Comparison of ENCODE assay signal across 7 cellular contexts in the genomic region with DNA sequence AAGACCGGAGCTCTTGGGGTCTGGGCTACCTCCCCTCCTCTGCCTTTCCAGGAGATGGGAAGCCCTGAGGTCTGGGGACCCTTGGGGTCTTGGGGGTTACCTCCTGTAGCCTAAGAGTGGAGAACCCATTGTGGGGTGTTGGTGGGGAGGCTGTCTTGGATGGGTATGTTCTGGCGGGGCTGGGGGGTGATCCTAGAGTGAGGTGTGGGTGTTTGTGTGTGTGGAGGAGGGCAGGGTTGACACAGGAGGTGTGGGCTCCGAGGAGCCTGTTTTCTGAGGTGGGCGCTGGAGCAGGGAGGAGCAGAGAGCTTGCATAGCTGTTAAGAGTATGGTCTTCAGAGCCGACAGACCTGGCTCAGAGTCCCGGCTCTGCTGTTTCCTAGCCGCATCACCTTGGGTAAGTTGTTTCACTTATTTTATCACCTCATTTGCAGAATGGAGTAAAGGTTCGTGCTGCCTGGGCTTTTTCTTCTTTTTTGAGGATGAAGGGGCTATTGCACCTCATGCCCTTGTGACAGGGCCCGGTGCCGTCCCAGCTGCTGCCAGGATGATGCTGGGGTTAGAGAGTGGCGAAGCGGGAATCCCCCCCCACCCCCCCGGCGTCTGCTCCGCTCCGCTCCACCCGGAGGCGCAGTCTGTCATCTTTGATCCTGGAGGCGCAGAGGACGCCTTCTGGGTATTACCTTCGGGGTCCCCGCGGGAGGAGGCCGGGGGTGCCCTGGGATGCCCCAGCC. TPM values are rescaled to one million over a fixed set of nuclear protein-coding genes. Genes with fewer than 3 reads are reported as not detected.
DNase-seq lines count a peak whose midpoint lies in the region; ATAC-seq lines count a peak whose summit lies in the region.

No MANE protein-coding gene starts in this region.

- DNase-seq in SJSA1 (ENCODE audit: low read depth in 1 of 2, low spot score in 2 of 2) (no peak), right cardiac atrium (peak in 1 of 3 donors; percentile 45), HK-2 (ENCODE audit: unreplicated experiment) (no peak), NCI-H2081 (lab: John Stamatoyannopoulos, UW) (no peak)
- peak; percentile 77 for DNase-seq in stimulated activated naive CD4-positive, alpha-beta T cell treated with Interleukin-2 at 50 U/mL for 16 hours (lab: John Stamatoyannopoulos, UW)

- H3K9me3 ChIP-seq in SJSA1 (replicated peaks) (no peaks in the 10 kb centered on the region), right cardiac atrium (ENCODE audit: control insufficient read depth, low read length) (no peaks in the 10 kb centered on the region)

- no peaks in the 10 kb centered on the region; the same call in 1 of the 2 replicates for H3K36me3 ChIP-seq in SJSA1

- H3K27ac ChIP-seq in SJSA1 (no peak overlapping the region), right cardiac atrium (ENCODE audit: low read length) (no peak overlapping the region)

- WGBS in right cardiac atrium: 14% methylated on average over 24 of the region's 24 CpGs

- peaks cover 25% of the 10 kb centered on the region for H3K4me1 ChIP-seq in SJSA1 (replicated peaks)
- H3K4me1 ChIP-seq in right cardiac atrium (ENCODE audit: control insufficient read depth, insufficient read depth, low read length): peaks cover 15% of the 10 kb centered on the region

- H3K27me3 ChIP-seq in SJSA1 (replicated peaks) (no peaks in the 10 kb centered on the region; the same call in 1 of the 2 replicates), right cardiac atrium (ENCODE audit: control insufficient read depth, insufficient read depth) (no peaks in the 10 kb centered on the region)

- intact Hi-C loops in right cardiac atrium (cut with DNase I): no loop called here

- ATAC-seq in GM18868 (IDR thresholded peaks at IDR 0.05; ENCODE audit: unreplicated experiment) (peak; percentile 51), HG02571 (IDR thresholded peaks at IDR 0.05; ENCODE audit: unreplicated experiment) (peak; percentile 34), right cardiac atrium (no peak)

- peak overlapping the region; percentile 46 for H3K4me3 ChIP-seq in SJSA1
- H3K4me3 ChIP-seq in right cardiac atrium (ENCODE audit: low read length): peak overlapping the region; percentile 71

RNA-seq across cellular contexts. Expression of a gene that starts 17.2 kb away (rescaled TPM):
- 2.1 and 2.4 TPM in 2 replicates for total RNA-seq in SJSA1 (2014; rRNA removed; shearing (Covaris generic))
- total RNA-seq in right cardiac atrium: 1 to 10 TPM; 2.5 to 3.3 (median 2.9) TPM
- 1.1 TPM for polyA plus RNA-seq in right cardiac atrium

Comparison
In these comparisons a context has a peak if more than half of its experiments do, and no peak if none do; other contexts are left out.
1. ATAC-seq: peak in GM18868 (single experiment) and HG02571 (single experiment); none in right cardiac atrium (0 of 2).